Comparison of ENCODE assay signal across 12 cellular contexts in the genomic region with DNA sequence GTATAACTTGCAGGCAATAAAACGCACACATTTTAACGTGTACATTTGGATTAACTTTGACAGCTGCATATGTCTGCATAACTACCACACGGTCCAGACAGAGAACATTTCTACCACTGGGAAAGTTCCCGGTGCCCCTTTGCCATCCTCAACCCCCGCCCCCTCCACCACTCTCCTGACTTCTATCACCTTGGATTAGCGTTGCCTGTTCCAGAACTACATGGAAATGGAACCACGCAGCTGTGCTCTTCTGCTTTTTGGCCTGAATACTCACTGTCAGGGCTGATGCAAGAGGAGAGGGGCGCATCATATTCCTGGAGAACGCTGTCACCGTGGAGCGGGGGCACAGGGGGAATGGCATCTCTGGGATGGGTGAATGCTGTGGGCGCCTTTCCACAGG.
A peak's percentile ranks its signal among the peaks of the same experiment; 100 is the strongest.
DNase-seq lines count a peak whose midpoint lies in the region; ATAC-seq and TF ChIP-seq lines count a peak whose summit lies in the region.
"Had no signal": no experiment of that assay in that cellular context is flagged by ENCODE, and none has a peak within 500 bp of the region (broad histone marks: within the 10 kb centered on the region; RNA-seq: fewer than 3 reads in every experiment).

No MANE protein-coding gene starts in this region.

- peak overlapping the region; percentile 95 for H3K27ac ChIP-seq in left ventricle myocardium inferior (replicated peaks)
- H3K27ac ChIP-seq in esophagus muscularis mucosa (replicated peaks in 1 of 4): peak overlapping the region; percentile 82 to 91 (median 90)
- H3K27ac ChIP-seq in aorta (ENCODE audit: low read depth in 1 of 2, low read length in 2 of 2): peak overlapping the region; percentile 43 to 74
- peak overlapping the region in 1 of 2 donors; percentile 82 for H3K27ac ChIP-seq in ovary

- H3K36me3 ChIP-seq in left ventricle myocardium inferior: peaks cover 4% of the 10 kb centered on the region
- peaks cover 0 to 7% (median 3%) of the 10 kb centered on the region in 4 donors for H3K36me3 ChIP-seq in esophagus muscularis mucosa
- no peaks in the 10 kb centered on the region for H3K36me3 ChIP-seq in aorta (ENCODE audit: control insufficient read depth in 1 of 2, insufficient read depth in 2 of 2, low read length in 1 of 2)
- no peaks in the 10 kb centered on the region for H3K36me3 ChIP-seq in ovary

- H3K27me3 Mint-ChIP-seq in osteocyte (ENCODE audit: unreplicated experiment): no peaks in the 10 kb centered on the region
- H3K27me3 Mint-ChIP-seq: activated naive CD8-positive, alpha-beta T cell treated with anti-CD3 and anti-CD28 coated beads for 36 hours had no signal

- H3K36me3 Mint-ChIP-seq in osteocyte (ENCODE audit: unreplicated experiment): peaks cover 19% of the 10 kb centered on the region

- TF ChIP-seq EP300 in esophagus muscularis mucosa (IDR thresholded peaks at IDR 0.05) (no peak), ovary (IDR thresholded peaks at IDR 0.05) (no peak)

- no peaks in the 10 kb centered on the region for H3K9me3 Mint-ChIP-seq in osteocyte (ENCODE audit: unreplicated experiment)
- H3K9me3 Mint-ChIP-seq: activated naive CD8-positive, alpha-beta T cell treated with anti-CD3 and anti-CD28 coated beads for 36 hours; stimulated activated naive B cell treated with anti-CD40 and anti-IgM and Interleukin-4, amounts not matched to agents 10 μg/mL and 1 μg/mL and 100 μg/mL, for 72 hours had no signal

- DNase-seq in left ventricle myocardium inferior (no peak), Right ventricle myocardium superior (no peak), esophagus muscularis mucosa (ENCODE audit: extremely low spot score) (no peak), osteocyte (ENCODE audit: extremely low spot score, unreplicated experiment) (no peak), aorta (no peak), ovary (no peak)
- DNase-seq: activated CD4-positive, alpha-beta T cell treated with anti-CD3 and anti-CD28 coated beads, Interleukin-2, amount 50 U/mL, for 1 hour; activated naive CD8-positive, alpha-beta T cell treated with anti-CD3 and anti-CD28 coated beads for 36 hours; NCI-H1694; stimulated activated naive B cell treated with anti-CD40 and anti-IgM and Interleukin-4, amounts not matched to agents 10 μg/mL and 1 μg/mL and 100 μg/mL, for 72 hours had no signal

- peak overlapping the region; percentile 63 for H3K4me3 Mint-ChIP-seq in osteocyte (ENCODE audit: unreplicated experiment)
- H3K4me3 Mint-ChIP-seq: activated naive CD8-positive, alpha-beta T cell treated with anti-CD3 and anti-CD28 coated beads for 36 hours had no signal

- H3K4me3 ChIP-seq in left ventricle myocardium inferior: peak overlapping the region; percentile 34
- peak overlapping the region in 3 of 4 donors; percentile 20 to 38 (median 34) for H3K4me3 ChIP-seq in esophagus muscularis mucosa
- no peak overlapping the region for H3K4me3 ChIP-seq in aorta (ENCODE audit: low read length in 2 of 2)
- H3K4me3 ChIP-seq in ovary: no peak overlapping the region

- TF ChIP-seq CTCF in left ventricle myocardium inferior (IDR thresholded peaks at IDR 0.05; ENCODE audit: borderline replicate concordance): no peak
- TF ChIP-seq CTCF in esophagus muscularis mucosa (IDR thresholded peaks at IDR 0.05): no peak
- no peak for TF ChIP-seq CTCF in osteocyte (IDR thresholded peaks at IDR 0.05)
- TF ChIP-seq CTCF in ovary (IDR thresholded peaks at IDR 0.05): no peak

- intact Hi-C loops in left ventricle myocardium inferior (cut with micrococcal nuclease) (no loop called here), Right ventricle myocardium superior (cut with DNase I) (loop anchor here (2.0 to 5.0 kb wide), 2 partner anchors 37 to 62 kb away; a partner anchor contains a TSS), esophagus muscularis mucosa (cut with DNase I) (no loop called here), aorta (cut with DNase I) (no loop called here), ovary (cut with DNase I) (loop anchor here in 1 of 4 donors (10.0 kb wide), 1 partner anchor 60 kb away; a partner anchor contains a TSS)

- peaks cover 83% of the 10 kb centered on the region for H3K4me1 Mint-ChIP-seq in osteocyte (ENCODE audit: unreplicated experiment)
- H3K4me1 Mint-ChIP-seq: activated naive CD8-positive, alpha-beta T cell treated with anti-CD3 and anti-CD28 coated beads for 36 hours had no signal

- ATAC-seq in Right ventricle myocardium superior (ENCODE audit: poor library complexity): no peak
- ATAC-seq in aorta (ENCODE audit: low FRiP score): no peak
- ATAC-seq in HG02759 (IDR thresholded peaks at IDR 0.05; ENCODE audit: unreplicated experiment): no peak
- no peak for ATAC-seq in HG03139 (IDR thresholded peaks at IDR 0.05; ENCODE audit: unreplicated experiment)
- ATAC-seq: stimulated activated naive B cell treated with anti-CD40 and anti-IgM and Interleukin-4, amounts not matched to agents 10 μg/mL and 1 μg/mL and 100 μg/mL, for 72 hours had no signal

- H3K4me1 ChIP-seq in left ventricle myocardium inferior (peaks cover 98% of the 10 kb centered on the region), esophagus muscularis mucosa (peaks cover 85 to 99% (median 91%) of the 10 kb centered on the region in 4 donors), aorta (ENCODE audit: control insufficient read depth in 1 of 2, insufficient read depth in 2 of 2, low read length in 2 of 2) (peaks cover 0 to 3% of the 10 kb centered on the region in 2 donors), ovary (ENCODE audit: insufficient read depth) (peaks cover 18% of the 10 kb centered on the region)

- H3K9me3 ChIP-seq in left ventricle myocardium inferior (replicated peaks) (no peaks in the 10 kb centered on the region), esophagus muscularis mucosa (no peaks in the 10 kb centered on the region), aorta (ENCODE audit: control insufficient read depth, low read length) (no peaks in the 10 kb centered on the region), ovary (no peaks in the 10 kb centered on the region)

- peak overlapping the region; percentile 99 for H3K27ac Mint-ChIP-seq in osteocyte (ENCODE audit: unreplicated experiment)
- H3K27ac Mint-ChIP-seq: activated naive CD8-positive, alpha-beta T cell treated with anti-CD3 and anti-CD28 coated beads for 36 hours had no signal

- H3K27me3 ChIP-seq in left ventricle myocardium inferior (ENCODE audit: low read depth) (no peaks in the 10 kb centered on the region), esophagus muscularis mucosa (no peaks in the 10 kb centered on the region), aorta (ENCODE audit: control insufficient read depth in 1 of 2, insufficient read depth in 2 of 2, low read length in 1 of 2) (no peaks in the 10 kb centered on the region), ovary (no peaks in the 10 kb centered on the region)

- TF ChIP-seq POLR2A in esophagus muscularis mucosa (IDR thresholded peaks at IDR 0.05; ENCODE audit: low read depth) (no peak), ovary (IDR thresholded peaks at IDR 0.05) (no peak)

- WGBS in esophagus muscularis mucosa: 46% methylated on average over 12 of the region's 12 CpGs
- WGBS in aorta, 2 donors: 58 to 61% methylated on average over 12 of the region's 12 CpGs
- 49 to 56% (median 55%) methylated on average over 12 of the region's 12 CpGs for WGBS in ovary, 3 donors

Comparison
In these comparisons a context has a peak if more than half of its experiments do, and no peak if none do; other contexts are left out.
1. H3K4me3 ChIP-seq: peak in left ventricle myocardium inferior (single experiment) and esophagus muscularis mucosa (3 of 4); none in aorta (0 of 2) and ovary (single experiment).